In the genomic region with DNA sequence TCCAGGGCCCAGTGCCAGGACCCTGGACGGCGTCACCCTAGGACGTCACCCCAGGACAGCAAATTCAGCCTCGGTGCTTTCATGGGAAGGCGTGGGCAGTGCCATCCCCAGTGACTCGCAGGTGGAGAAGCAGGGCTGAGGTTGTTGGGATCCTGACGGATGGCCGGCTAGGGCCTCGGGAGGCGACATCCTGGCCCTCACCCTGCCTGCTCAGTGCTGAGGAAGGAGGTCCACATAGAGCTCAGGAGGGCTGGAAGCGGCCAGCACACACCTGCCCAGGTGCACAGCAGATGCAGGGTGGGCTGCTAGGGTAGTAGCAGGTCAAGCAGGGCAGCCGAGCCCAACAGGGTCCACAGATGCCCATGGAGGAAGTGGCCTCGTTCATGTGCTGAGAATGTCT, we compare ENCODE assay signal across 1 cellular context.
TF ChIP-seq lines count a peak whose summit lies in the region.

No MANE protein-coding gene starts in this region.

TF ChIP-seq in H1, 55 proteins besides CTCF, POLR2A, EP300 and RAD21 (continued from another document):
- TF ChIP-seq, protein P1, sequence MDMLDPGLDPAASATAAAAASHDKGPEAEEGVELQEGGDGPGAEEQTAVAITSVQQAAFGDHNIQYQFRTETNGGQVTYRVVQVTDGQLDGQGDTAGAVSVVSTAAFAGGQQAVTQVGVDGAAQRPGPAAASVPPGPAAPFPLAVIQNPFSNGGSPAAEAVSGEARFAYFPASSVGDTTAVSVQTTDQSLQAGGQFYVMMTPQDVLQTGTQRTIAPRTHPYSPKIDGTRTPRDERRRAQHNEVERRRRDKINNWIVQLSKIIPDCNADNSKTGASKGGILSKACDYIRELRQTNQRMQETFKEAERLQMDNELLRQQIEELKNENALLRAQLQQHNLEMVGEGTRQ (IDR thresholded peaks at IDR 0.05; ENCODE audit: low read length), result no peak
- TF ChIP-seq RNF2 (IDR thresholded peaks at IDR 0.05; ENCODE audit: borderline replicate concordance, low read depth, low read length, missing control alignments, poor library complexity, severe bottlenecking) (no peak), GABPA (IDR thresholded peaks at IDR 0.05; ENCODE audit: borderline replicate concordance, insufficient read depth, low read length) (no peak), SUZ12 (IDR thresholded peaks at IDR 0.05; ENCODE audit: low read length) (no peak), SAP30 (IDR thresholded peaks at IDR 0.05; ENCODE audit: insufficient read depth, insufficient replicate concordance, low read length) (no peak), POLR2AphosphoS5 (IDR thresholded peaks at IDR 0.05; ENCODE audit: low read depth, low read length) (no peak), FOSL1 (IDR thresholded peaks at IDR 0.05; ENCODE audit: insufficient read depth, low read depth, low read length) (no peak), RBBP5 (IDR thresholded peaks at IDR 0.05; ENCODE audit: borderline replicate concordance, low read depth, low read length) (no peak), NRF1 (IDR thresholded peaks at IDR 0.05; ENCODE audit: low read depth, low read length) (no peak), SIRT6 (IDR thresholded peaks at IDR 0.05; ENCODE audit: low read length) (no peak), ZNF274 (IDR thresholded peaks at IDR 0.05; ENCODE audit: borderline replicate concordance, extremely low read depth, low read length) (no peak), SP1 (IDR thresholded peaks at IDR 0.05; ENCODE audit: low read depth, low read length) (no peak), TBP (IDR thresholded peaks at IDR 0.05; ENCODE audit: low read depth, low read length) (no peak), KDM5A (IDR thresholded peaks at IDR 0.05; ENCODE audit: low read length) (no peak), ASH2L (IDR thresholded peaks at IDR 0.05; ENCODE audit: low read length) (no peak), TCF12 (IDR thresholded peaks at IDR 0.05; ENCODE audit: low read depth, low read length) (no peak)
TF ChIP-seq in H1: peak in this region for 0.
